In the genomic region with DNA sequence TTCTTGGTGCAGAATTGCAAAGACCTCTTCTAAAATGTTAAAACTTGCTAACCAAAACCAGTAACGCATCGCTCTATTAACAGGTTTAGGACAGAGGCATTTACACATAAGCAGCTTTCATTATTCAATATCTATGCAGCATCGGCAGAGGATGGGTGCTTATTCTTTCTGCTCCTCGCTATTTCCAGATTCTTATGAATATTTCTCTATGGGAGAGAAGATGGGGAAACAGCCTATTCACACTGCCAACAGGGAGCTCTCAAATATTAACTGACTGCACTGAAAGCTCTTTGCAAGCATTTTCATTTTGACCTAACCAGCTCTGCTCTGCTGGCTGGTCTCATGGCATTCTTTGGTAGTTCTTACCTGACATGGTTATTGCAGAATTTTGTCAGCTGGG, we compare ENCODE assay signal across 23 cellular contexts. TPM values are rescaled to one million over a fixed set of nuclear protein-coding genes. Genes with fewer than 3 reads are reported as not detected.
A peak's percentile ranks its signal among the peaks of the same experiment; 100 is the strongest.
DNase-seq lines count a peak whose midpoint lies in the region; ATAC-seq, FAIRE-seq and TF ChIP-seq lines count a peak whose summit lies in the region.
"Had no signal": no experiment of that assay in that cellular context is flagged by ENCODE, and none has a peak within 500 bp of the region (broad histone marks: within the 10 kb centered on the region; RNA-seq: fewer than 3 reads in every experiment).

No MANE protein-coding gene starts in this region.

- H3K27me3 ChIP-seq in CD8-positive, alpha-beta T cell (ENCODE audit: insufficient read depth, low read length) = no peaks in the 10 kb centered on the region
- no peaks in the 10 kb centered on the region for H3K27me3 ChIP-seq in neutrophil
- H3K27me3 ChIP-seq: gastrocnemius medialis, neural progenitor cell, SJSA1 had no signal

- intact Hi-C loops in CD8-positive, alpha-beta T cell (cut with DNase I, micrococcal nuclease) = loop anchor here in 1 of 2 experiments (5.0 kb wide), 1 partner anchor 46 kb away; no protein-coding TSS in a partner anchor

- peaks cover 56% of the 10 kb centered on the region for H3K4me1 ChIP-seq in CD8-positive, alpha-beta T cell (ENCODE audit: insufficient read depth, low read length)
- H3K4me1 ChIP-seq in neutrophil (ENCODE audit: control insufficient read depth in 1 of 2, insufficient read depth in 1 of 2, low read depth in 1 of 2, low read length in 1 of 2) = peaks cover 33 to 43% of the 10 kb centered on the region in 2 experiments
- H3K4me1 ChIP-seq: SJSA1 had no signal

- H3K36me3 ChIP-seq in CD8-positive, alpha-beta T cell (ENCODE audit: insufficient read depth, low read length) = no peaks in the 10 kb centered on the region
- no peaks in the 10 kb centered on the region for H3K36me3 ChIP-seq in neutrophil
- H3K36me3 ChIP-seq: gastrocnemius medialis, neural progenitor cell, SJSA1 had no signal

- no peaks in the 10 kb centered on the region for H3K27me3 Mint-ChIP-seq in CD8-positive, alpha-beta T cell (ENCODE audit: low read depth)
- no peaks in the 10 kb centered on the region for H3K27me3 Mint-ChIP-seq in activated naive CD8-positive, alpha-beta T cell
- H3K27me3 Mint-ChIP-seq: activated CD4-positive, alpha-beta memory T cell treated with anti-CD3 and anti-CD28 coated beads for 36 hours had no signal

- H3K9me3 Mint-ChIP-seq in CD8-positive, alpha-beta T cell = peaks cover 2% of the 10 kb centered on the region
- H3K9me3 Mint-ChIP-seq in activated naive CD8-positive, alpha-beta T cell (ENCODE audit: low read depth) = no peaks in the 10 kb centered on the region
- H3K9me3 Mint-ChIP-seq: activated T-cell treated with anti-CD3 and anti-CD28 coated beads, Interleukin-2, amount 50 U/mL, for 4 hours; mesothelial cell of epicardium had no signal

- CTCF ChIA-PET in CD8-positive, alpha-beta T cell (lab: Charles Lee) = interaction anchor here (1.0 to 3.2 kb wide), 4 partner anchors 31 to 180 kb away, joined by 3 to 18 read pairs (median 4); partner anchors contain the start of gene ATP8A1

- H3K36me3 Mint-ChIP-seq in CD8-positive, alpha-beta T cell = peaks cover 46% of the 10 kb centered on the region
- peaks cover 25% of the 10 kb centered on the region for H3K36me3 Mint-ChIP-seq in activated naive CD8-positive, alpha-beta T cell
- H3K36me3 Mint-ChIP-seq: mesothelial cell of epicardium had no signal

- POLR2A ChIA-PET in CD8-positive, alpha-beta T cell (lab: Charles Lee) = interaction anchor here (5.5 kb wide), 1 partner anchor 30 kb away, joined by 61 read pairs; the partner anchor contains the start of gene ATP8A1

- no peak for TF ChIP-seq CTCF in CD8-positive, alpha-beta T cell (IDR thresholded peaks at IDR 0.05)
- TF ChIP-seq CTCF in neutrophil (IDR thresholded peaks at IDR 0.05) = no peak

- no peak for DNase-seq in CD8-positive, alpha-beta T cell
- DNase-seq in GM18507 (ENCODE audit: extremely low spot score, insufficient read length, low read depth) (no peak), NCI-H2171 treated with DMSO at 0.1 percent for 48 hours (lab: John Stamatoyannopoulos, UW) (no peak), kidney glomerular epithelial cell (lab: John Stamatoyannopoulos, UW) (no peak), T1000 (lab: John Stamatoyannopoulos, UW) (no peak)
- DNase-seq: activated CD4-positive, alpha-beta memory T cell treated with anti-CD3 and anti-CD28 coated beads for 36 hours; activated T-cell treated with anti-CD3 and anti-CD28 coated beads, Interleukin-2, amount 50 U/mL, for 4 hours; Caco-2; gastrocnemius medialis; NCI-H1417 treated with DMSO at 0.1 percent for 48 hours; NCI-H2171; NCI-H774; stimulated activated CD4-positive, alpha-beta T cell treated with anti-CD3 and anti-CD28 coated beads, Interleukin-12 subunit alpha, Interleukin-12 subunit beta, amount 100 ng/mL, for 4 hours had no signal

- H3K4me3 Mint-ChIP-seq in CD8-positive, alpha-beta T cell = peak overlapping the region; percentile 47
- H3K4me3 Mint-ChIP-seq in activated naive CD8-positive, alpha-beta T cell = peak overlapping the region; percentile 75
- H3K4me3 Mint-ChIP-seq: activated CD4-positive, alpha-beta memory T cell treated with anti-CD3 and anti-CD28 coated beads for 36 hours; mesothelial cell of epicardium; neural progenitor cell; WTC11 had no signal

- ATAC-seq in CD8-positive, alpha-beta T cell = no peak
- ATAC-seq in GM18870 (IDR thresholded peaks at IDR 0.05; ENCODE audit: unreplicated experiment) = no peak
- ATAC-seq: activated T-cell treated with anti-CD3 and anti-CD28 coated beads, Interleukin-2, amount 50 U/mL, for 4 hours; gastrocnemius medialis; HCT116; HepG2; WTC11 had no signal

- FAIRE-seq in GM18507 (lab: Jason Lieb, UNC) = peak; percentile 77
- FAIRE-seq: bronchial epithelial cell, HepG2 had no signal

- H3K4me1 Mint-ChIP-seq in CD8-positive, alpha-beta T cell (ENCODE audit: low read depth) = peaks cover 73% of the 10 kb centered on the region
- peaks cover 69% of the 10 kb centered on the region for H3K4me1 Mint-ChIP-seq in activated naive CD8-positive, alpha-beta T cell (ENCODE audit: low read depth)
- H3K4me1 Mint-ChIP-seq: mesothelial cell of epicardium had no signal

- no peak overlapping the region for H3K4me3 ChIP-seq in CD8-positive, alpha-beta T cell (ENCODE audit: low read depth, low read length)
- no peak overlapping the region for H3K4me3 ChIP-seq in neutrophil (ENCODE audit: low read depth in 1 of 2, low read length in 1 of 2)
- H3K4me3 ChIP-seq: gastrocnemius medialis, neural progenitor cell, SJSA1 had no signal

- H3K9me3 ChIP-seq in CD8-positive, alpha-beta T cell (ENCODE audit: low read length) = no peaks in the 10 kb centered on the region
- no peaks in the 10 kb centered on the region for H3K9me3 ChIP-seq in neutrophil
- H3K9me3 ChIP-seq: Caco-2, gastrocnemius medialis, SJSA1 had no signal

- H3K27ac ChIP-seq in CD8-positive, alpha-beta T cell (ENCODE audit: low read depth, low read length) = no peak overlapping the region
- H3K27ac ChIP-seq in neutrophil = peak overlapping the region; percentile 51
- H3K27ac ChIP-seq: neural progenitor cell, SJSA1 had no signal

- H3K27ac Mint-ChIP-seq in CD8-positive, alpha-beta T cell = peak overlapping the region; percentile 98
- H3K27ac Mint-ChIP-seq in activated naive CD8-positive, alpha-beta T cell = peak overlapping the region; percentile 90
- H3K27ac Mint-ChIP-seq: activated CD4-positive, alpha-beta memory T cell treated with anti-CD3 and anti-CD28 coated beads for 36 hours; mesothelial cell of epicardium; neural progenitor cell; WTC11 had no signal

RNA-seq across cellular contexts. Expression of gene ATP8A1, which starts 30.3 kb away (rescaled TPM):
- 100 to 1,000 TPM; 130 to 134 TPM for total RNA-seq in CD8-positive, alpha-beta T cell
